22 cellular contexts compared by ENCODE assay signal in genomic region chr2:234821946-234822470, GRCh38.
DNase-seq lines count a peak whose midpoint lies in the region; ATAC-seq and TF ChIP-seq lines count a peak whose summit lies in the region.
"Had no signal": no experiment of that assay in that cellular context is flagged by ENCODE, and none has a peak within 500 bp of the region (broad histone marks: within the 10 kb centered on the region; RNA-seq: fewer than 3 reads in every experiment).

No MANE protein-coding gene starts in this region.

- no CpG with 5 or more reads among the region's 1 CpG for WGBS in IMR-90 (ENCODE audit: extremely low coverage in 2 of 2, insufficient read length in 1 of 2), 2 experiments
- WGBS in smooth muscle cell (ENCODE audit: low lambda C conversion rate): 87% methylated on average over 1 of the region's 1 CpG

- dilution Hi-C loops in IMR-90 (cut with HindIII; ENCODE audit: low sequenced_read_pairs, unreplicated experiment): no loop called here

- peak overlapping the region; percentile 84; the same call in 1 of the 2 replicates for H2BK120ac ChIP-seq in IMR-90 (ENCODE audit: low read depth, low read length)

- H4K8ac ChIP-seq in IMR-90 (ENCODE audit: low read depth in 2 of 2, low read length in 2 of 2): no peak overlapping the region; a peak in 1 of 4 replicates

- H2AK5ac ChIP-seq in IMR-90 (ENCODE audit: low read depth, low read length): peak overlapping the region; percentile 93; the same call in 1 of the 2 replicates

- H3K23ac ChIP-seq in IMR-90 (ENCODE audit: low read depth, low read length): 0 out of 2 replicates have a peak overlapping the region, but pooled peaks have one; percentile 53

- H3K4ac ChIP-seq in IMR-90 (ENCODE audit: low read depth, low read length): 0 out of 2 replicates have a peak overlapping the region, but pooled peaks have one; percentile 87

- no peaks in the 10 kb centered on the region for H4K20me1 ChIP-seq in IMR-90 (ENCODE audit: insufficient read depth, low read length)
- H4K20me1 ChIP-seq in smooth muscle cell (ENCODE audit: low read depth): no peaks in the 10 kb centered on the region

- H3K9me3 ChIP-seq in IMR-90 (ENCODE audit: control insufficient read depth, insufficient read depth, low read length): no peaks in the 10 kb centered on the region
- no peaks in the 10 kb centered on the region for H3K9me3 ChIP-seq in smooth muscle cell (replicated peaks; ENCODE audit: low read depth)
- H3K9me3 ChIP-seq: MG63, SJSA1 had no signal

- H3K4me2 ChIP-seq in IMR-90 (ENCODE audit: low read depth, low read length) (no peak overlapping the region), smooth muscle cell (no peak overlapping the region)

- peak overlapping the region; percentile 89 for H2BK5ac ChIP-seq in IMR-90 (ENCODE audit: low read depth, low read length, poor library complexity, severe bottlenecking)

- no peak for TF ChIP-seq RAD21 in IMR-90 (IDR thresholded peaks at IDR 0.05; ENCODE audit: low read length)

- no peak overlapping the region for H3K9ac ChIP-seq in IMR-90 (ENCODE audit: low read depth, low read length)
- no peak overlapping the region for H3K9ac ChIP-seq in smooth muscle cell (ENCODE audit: low read depth)

- TF ChIP-seq CTCF in AG10803 (conservative IDR thresholded peaks at IDR 0.05; ENCODE audit: low read length) (no peak), IMR-90 (conservative IDR thresholded peaks at IDR 0.05; ENCODE audit: low read depth, low read length) (no peak), smooth muscle cell (IDR thresholded peaks at IDR 0.05; ENCODE audit: borderline replicate concordance, insufficient read depth, poor library complexity, severe bottlenecking) (no peak)

- peak overlapping the region; percentile 72; the same call in 1 of the 2 replicates for H4K91ac ChIP-seq in IMR-90 (ENCODE audit: insufficient read depth, low read depth, low read length)

- no peak overlapping the region for H2AFZ ChIP-seq in IMR-90 (replicated peaks; ENCODE audit: low read length, poor library complexity)
- no peak overlapping the region for H2AFZ ChIP-seq in smooth muscle cell (ENCODE audit: low read depth)

- H3K9me1 ChIP-seq in IMR-90 (ENCODE audit: insufficient read depth, low read length): peaks cover 16% of the 10 kb centered on the region

- no peak for ATAC-seq in IMR-90 (ENCODE audit: low read depth)
- no peak for ATAC-seq in HG03135 (IDR thresholded peaks at IDR 0.05; ENCODE audit: unreplicated experiment)
- ATAC-seq: CD8-positive, alpha-beta T cell; PC-3 had no signal

- H3K4me1 ChIP-seq in IMR-90 (ENCODE audit: control insufficient read depth, insufficient read depth, low read length) (peaks cover 14% of the 10 kb centered on the region), smooth muscle cell (ENCODE audit: low read depth) (peaks cover 10% of the 10 kb centered on the region)

- no peaks in the 10 kb centered on the region for H3K79me2 ChIP-seq in smooth muscle cell (ENCODE audit: low read depth)

- H3K27ac ChIP-seq in IMR-90 (ENCODE audit: insufficient read depth, low read length) (no peak overlapping the region), smooth muscle cell (ENCODE audit: low read depth) (no peak overlapping the region)
- H3K27ac ChIP-seq: SJSA1 had no signal

- H3F3A ChIP-seq in smooth muscle cell (ENCODE audit: low read depth): no peaks in the 10 kb centered on the region

- no peak overlapping the region for H2AK9ac ChIP-seq in IMR-90 (replicated peaks; ENCODE audit: low read depth, low read length, poor library complexity)

- no peak overlapping the region; the same call in 1 of the 2 replicates for H3K14ac ChIP-seq in IMR-90 (replicated peaks; ENCODE audit: low read depth, low read length)

- no peak for TF ChIP-seq POLR2A in IMR-90 (IDR thresholded peaks at IDR 0.05; ENCODE audit: low read depth, low read length)

- in situ Hi-C loops in IMR-90 (cut with MboI; ENCODE audit: low sequenced_read_pairs): no loop called here

- peak overlapping the region; percentile 53 for H3K18ac ChIP-seq in IMR-90 (ENCODE audit: low read depth, low read length)

- H3K27me3 ChIP-seq in IMR-90 (ENCODE audit: control insufficient read depth, insufficient read depth, low read length): no peaks in the 10 kb centered on the region
- no peaks in the 10 kb centered on the region for H3K27me3 ChIP-seq in smooth muscle cell (ENCODE audit: low read depth)
- H3K27me3 ChIP-seq: MG63, SJSA1 had no signal

- intact Hi-C loops in IMR-90 (cut with micrococcal nuclease): loop anchor here (2.0 to 5.0 kb wide), 3 partner anchors 129 to 285 kb away; no protein-coding TSS in a partner anchor

- H3K56ac ChIP-seq in IMR-90 (ENCODE audit: extremely low read depth, insufficient read depth, low read length): no peak overlapping the region

- H3K79me1 ChIP-seq in IMR-90 (ENCODE audit: low read depth in 1 of 2, low read length in 2 of 2): 0 out of 4 replicates have a peak, but pooled peaks cover 0 to 7% of the 10 kb centered on the region in 2 experiments

- DNase-seq in AG10803 (ENCODE audit: low read depth) (peak; percentile 68), IMR-90 (peak; percentile 38), glomerular visceral epithelial cell (ENCODE audit: extremely low spot score) (peak; percentile 57), renal cortical epithelial cell (ENCODE audit: low read depth) (peak; percentile 29), DMS114 treated with DMSO at 0.1 percent for 48 hours (lab: John Stamatoyannopoulos, UW; ENCODE audit: unreplicated experiment) (no peak), smooth muscle cell (lab: John Stamatoyannopoulos, UW; ENCODE audit: unreplicated experiment) (no peak)
- DNase-seq: C1 segment of cervical spinal cord; CD8-positive, alpha-beta T cell; DMS153; DND-41; KG1; MG63; NCI-H1105 treated with DMSO at 0.1 percent for 48 hours; NCI-H2029; NCI-H446 treated with DMSO at 0.1 percent for 48 hours; NCI-H526; NCI-H82; NK-92 treated with Interleukin-12 subunit alpha and Interleukin-12 subunit beta, amount 100 ng/mL, for 24 hours; PC-3; Right ventricle myocardium superior had no signal

- POLR2A ChIA-PET in IMR-90 (lab: Charles Lee; ENCODE audit: unreplicated experiment): no interaction called here

- CTCF ChIA-PET in IMR-90 (lab: Yijun Ruan, JAX): no interaction called here

- BruUV-seq in IMR-90 (replicated peaks; lab: Mats Ljungman, UMichigan): no TSS peak

- H3K36me3 ChIP-seq in IMR-90 (ENCODE audit: control insufficient read depth, insufficient read depth, low read length) (no peaks in the 10 kb centered on the region), smooth muscle cell (ENCODE audit: low read depth) (no peaks in the 10 kb centered on the region)
- H3K36me3 ChIP-seq: MG63, SJSA1 had no signal

- H4K5ac ChIP-seq in IMR-90 (ENCODE audit: low read depth, low read length): no peak overlapping the region

- H3K4me3 ChIP-seq in AG10803 (ENCODE audit: low read length) (no peak overlapping the region), IMR-90 (ENCODE audit: insufficient read depth, low read depth, low read length) (no peak overlapping the region), smooth muscle cell (no peak overlapping the region)
- H3K4me3 ChIP-seq: MG63, SJSA1 had no signal

- H2BK20ac ChIP-seq in IMR-90 (ENCODE audit: low read depth, low read length): peak overlapping the region; percentile 94; the same call in 1 of the 2 replicates

- H2BK15ac ChIP-seq in IMR-90 (ENCODE audit: low read depth, low read length): peak overlapping the region; percentile 63

TF ChIP-seq in IMR-90, 13 proteins besides CTCF, POLR2A, EP300 and RAD21:
- no peak for TF ChIP-seq BHLHE40 (IDR thresholded peaks at IDR 0.05; ENCODE audit: low read depth, low read length)
- no peak for TF ChIP-seq NFE2L2 (IDR thresholded peaks at IDR 0.05; ENCODE audit: low read depth, low read length)
- TF ChIP-seq RFX5 (IDR thresholded peaks at IDR 0.05; ENCODE audit: low read depth, low read length): no peak
- TF ChIP-seq, protein P1, sequence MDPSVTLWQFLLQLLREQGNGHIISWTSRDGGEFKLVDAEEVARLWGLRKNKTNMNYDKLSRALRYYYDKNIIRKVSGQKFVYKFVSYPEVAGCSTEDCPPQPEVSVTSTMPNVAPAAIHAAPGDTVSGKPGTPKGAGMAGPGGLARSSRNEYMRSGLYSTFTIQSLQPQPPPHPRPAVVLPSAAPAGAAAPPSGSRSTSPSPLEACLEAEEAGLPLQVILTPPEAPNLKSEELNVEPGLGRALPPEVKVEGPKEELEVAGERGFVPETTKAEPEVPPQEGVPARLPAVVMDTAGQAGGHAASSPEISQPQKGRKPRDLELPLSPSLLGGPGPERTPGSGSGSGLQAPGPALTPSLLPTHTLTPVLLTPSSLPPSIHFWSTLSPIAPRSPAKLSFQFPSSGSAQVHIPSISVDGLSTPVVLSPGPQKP (IDR thresholded peaks at IDR 0.05; ENCODE audit: borderline replicate concordance, low read depth, low read length): no peak
- no peak for TF ChIP-seq CEBPB (IDR thresholded peaks at IDR 0.05; ENCODE audit: low read depth, low read length)
- no peak for TF ChIP-seq MAZ (IDR thresholded peaks at IDR 0.05; ENCODE audit: borderline replicate concordance, low read depth, low read length)

Comparison
In these comparisons a context has a peak if more than half of its experiments do, and no peak if none do; other contexts are left out.
1. DNase-seq: peak in AG10803 (single experiment), IMR-90 (single experiment), glomerular visceral epithelial cell (single experiment) and renal cortical epithelial cell (single experiment); none in DMS114 treated with DMSO at 0.1 percent for 48 hours (single experiment) and smooth muscle cell (single experiment).